Comparison of ENCODE assay signal across 1 cellular context in genomic region chr12:6903712-6904111, GRCh38.
TF ChIP-seq lines count a peak whose summit lies in the region.

No MANE protein-coding gene starts in this region.

TF ChIP-seq in K562, 482 proteins besides CTCF, POLR2A, EP300 and RAD21:
- TF ChIP-seq ERF (CRISPR knock-in tag; IDR thresholded peaks at IDR 0.05) (no peak), ARID1B (IDR thresholded peaks at IDR 0.05) (no peak), ZNF384 (IDR thresholded peaks at IDR 0.05; ENCODE audit: low read depth, low read length) (no peak)
